18 cellular contexts compared by ENCODE assay signal in genomic region chr5:98106116-98107088, GRCh38.
DNase-seq lines count a peak whose midpoint lies in the region; ATAC-seq and FAIRE-seq lines count a peak whose summit lies in the region.
"Had no signal": no experiment of that assay in that cellular context is flagged by ENCODE, and none has a peak within 500 bp of the region (broad histone marks: within the 10 kb centered on the region; RNA-seq: fewer than 3 reads in every experiment).

No MANE protein-coding gene starts in this region.

- H3K27me3 ChIP-seq in ACC112 (ENCODE audit: insufficient read depth, low read length), result no peaks in the 10 kb centered on the region
- H3K27me3 ChIP-seq in adipocyte (replicated peaks; ENCODE audit: control insufficient read depth, insufficient read depth, low read length), result no peaks in the 10 kb centered on the region

- H3K36me3 ChIP-seq in ACC112 (ENCODE audit: insufficient read depth, low read length) (no peaks in the 10 kb centered on the region), adipocyte (ENCODE audit: control insufficient read depth, insufficient read depth, low read length, severe bottlenecking) (no peaks in the 10 kb centered on the region)

- H2AFZ ChIP-seq in ACC112 (ENCODE audit: low read length, unreplicated experiment), result peak overlapping the region; percentile 36

- no peak for ATAC-seq in GM18517 (IDR thresholded peaks at IDR 0.05; ENCODE audit: unreplicated experiment)
- ATAC-seq: activated naive CD8-positive, alpha-beta T cell treated with anti-CD3 and anti-CD28 coated beads, Interleukin-2, amount 50 U/mL, for 24 hours; activated T-cell treated with anti-CD3 and anti-CD28 coated beads, Interleukin-2, amount 50 U/mL, for 4 hours had no signal

- no peak for FAIRE-seq in GM19239 (lab: Jason Lieb, UNC)
- FAIRE-seq: RCC 7860 had no signal

- H3K27ac ChIP-seq in ACC112 (ENCODE audit: low read depth, low read length), result peak overlapping the region; percentile 100

- H3K9ac ChIP-seq in adipocyte (ENCODE audit: low read length), result peak overlapping the region; percentile 75

- no peaks in the 10 kb centered on the region for H3K9me3 ChIP-seq in adipocyte (ENCODE audit: control insufficient read depth, low read length)

- H3K79me2 ChIP-seq in ACC112 (ENCODE audit: control insufficient read depth, insufficient read depth, low read length, unreplicated experiment), result no peaks in the 10 kb centered on the region

- H3K4me1 ChIP-seq in ACC112 (ENCODE audit: control insufficient read depth, insufficient read depth, low read length, unreplicated experiment), result peaks cover 56% of the 10 kb centered on the region
- peaks cover 62% of the 10 kb centered on the region for H3K4me1 ChIP-seq in adipocyte (ENCODE audit: control insufficient read depth, insufficient read depth, low read length)

- no peak overlapping the region for H3K4me3 ChIP-seq in ACC112 (ENCODE audit: low read depth, low read length)
- no peak overlapping the region for H3K4me3 ChIP-seq in adipocyte (ENCODE audit: low read length)

- DNase-seq in GM04504 (ENCODE audit: low read depth) (peak; percentile 56), adipocyte (ENCODE audit: low read depth) (peak; percentile 27), left kidney (ENCODE audit: low read depth, low spot score) (peak; percentile 5), GM19239 (ENCODE audit: insufficient read length, low spot score) (no peak), NCI-H2227 (lab: John Stamatoyannopoulos, UW; ENCODE audit: unreplicated experiment) (no peak), NCI-H2196 (lab: John Stamatoyannopoulos, UW; ENCODE audit: unreplicated experiment) (no peak)
- DNase-seq: activated CD4-positive, alpha-beta T cell treated with anti-CD3 and anti-CD28 coated beads, Interleukin-2, amount 50 U/mL, for 4 hours; activated naive CD8-positive, alpha-beta T cell treated with anti-CD3 and anti-CD28 coated beads, Interleukin-2, amount 50 U/mL, for 24 hours; activated T-cell treated with anti-CD3 and anti-CD28 coated beads, Interleukin-2, amount 50 U/mL, for 4 hours; caudate nucleus; GF-D8; H9; naive B cell; NCI-H2081; NCI-H526 had no signal

Comparison
In these comparisons a context has a peak if more than half of its experiments do, and no peak if none do; other contexts are left out.
1. DNase-seq: peak in GM04504 (single experiment), adipocyte (single experiment) and left kidney (single experiment); none in GM19239 (single experiment), NCI-H2227 (single experiment) and NCI-H2196 (single experiment).